7 cellular contexts compared by ENCODE assay signal in the genomic region with DNA sequence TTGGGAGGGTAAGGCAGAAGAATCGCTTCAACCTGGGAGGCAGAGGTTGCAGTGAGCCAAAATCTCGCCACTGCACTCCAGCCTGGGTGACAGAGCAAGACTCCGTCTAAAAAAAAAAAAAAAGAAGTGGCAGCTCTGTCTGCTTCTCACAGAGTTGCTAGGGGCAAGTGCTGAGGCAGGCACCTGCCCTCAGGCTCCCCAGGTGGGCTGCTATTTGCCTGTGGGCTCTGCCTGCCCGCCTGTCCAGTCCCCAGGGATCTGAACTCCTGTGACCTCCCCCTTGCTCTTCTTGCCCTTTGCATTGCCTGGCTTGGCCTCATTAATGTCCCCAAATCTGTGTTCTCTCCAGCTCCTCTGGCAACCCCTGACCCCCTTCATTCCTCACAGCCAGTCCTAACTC. TPM values are rescaled to one million over a fixed set of nuclear protein-coding genes. Genes with fewer than 3 reads are reported as not detected.
"Had no signal": no experiment of that assay in that cellular context is flagged by ENCODE, and none has a peak within 500 bp of the region (broad histone marks: within the 10 kb centered on the region; RNA-seq: fewer than 3 reads in every experiment).

No MANE protein-coding gene starts in this region.

RNA-seq across cellular contexts. Expression of a gene that starts 28.0 kb away (rescaled TPM):
- total RNA-seq: naive thymus-derived CD4-positive, alpha-beta T cell had no signal

RNA-seq across cellular contexts. Expression of a gene that starts 56.6 kb away (rescaled TPM):
- total RNA-seq: right atrium auricular region had no signal
- polyA plus RNA-seq: naive thymus-derived CD4-positive, alpha-beta T cell; neural cell; pancreas; spleen; stomach; urinary bladder had no signal
